Comparison of ENCODE assay signal across 8 cellular contexts in genomic region chr2:211035548-211036185, GRCh38.
DNase-seq lines count a peak whose midpoint lies in the region; ATAC-seq lines count a peak whose summit lies in the region.

No MANE protein-coding gene starts in this region.

- peak; percentile 12 for DNase-seq in NCI-H510A treated with DMSO at 0.1 percent for 48 hours (lab: John Stamatoyannopoulos, UW)
- no peak for DNase-seq in NCI-H510A (lab: John Stamatoyannopoulos, UW)
- peak; percentile 70 for DNase-seq in SK-MEL-5 (ENCODE audit: low read depth, low spot score)
- peak; percentile 33 for DNase-seq in kidney tubule cell (ENCODE audit: low spot score)
- DNase-seq in G401 (ENCODE audit: low spot score), result no peak
- DNase-seq in GM19240 (ENCODE audit: insufficient read length, low spot score), result no peak

- ATAC-seq in HG03159 (IDR thresholded peaks at IDR 0.05; ENCODE audit: unreplicated experiment) (peak; percentile 75), HG03039 (IDR thresholded peaks at IDR 0.05; ENCODE audit: unreplicated experiment) (no peak)

- in situ Hi-C loops in SK-MEL-5 (cut with HindIII; ENCODE audit: low pct_unique_long_range_greater_than_20kb, low sequenced_read_pairs) (no loop called here), G401 (cut with HindIII; ENCODE audit: low sequenced_read_pairs) (no loop called here)

Comparison
In these comparisons a context has a peak if more than half of its experiments do, and no peak if none do; other contexts are left out.
1. DNase-seq: peak in NCI-H510A treated with DMSO at 0.1 percent for 48 hours (single experiment), SK-MEL-5 (single experiment) and kidney tubule cell (single experiment); none in NCI-H510A (single experiment), G401 (single experiment) and GM19240 (single experiment).